Comparison of ENCODE assay signal across 25 cellular contexts in genomic region chr7:151708610-151709009, GRCh38.
"Had no signal": no experiment of that assay in that cellular context is flagged by ENCODE, and none has a peak within 500 bp of the region (broad histone marks: within the 10 kb centered on the region; RNA-seq: fewer than 3 reads in every experiment).

No MANE protein-coding gene starts in this region.

- H3K4me3 ChIP-seq: colonic mucosa, left lung, lung, right lobe of liver, spleen, testis, tibial nerve, upper lobe of right lung, vagina had no signal

- FAIRE-seq: endothelial cell of umbilical vein had no signal

- H3K27me3 Mint-ChIP-seq: naive thymus-derived CD4-positive, alpha-beta T cell; stimulated activated memory B cell treated with anti-CD40 and anti-IgM and Interleukin-4, amounts not matched to agents 10 μg/mL and 1 μg/mL and 100 μg/mL, for 72 hours; stimulated activated naive CD8-positive, alpha-beta T cell treated with anti-CD3 and anti-CD28 coated beads, Interleukin-15, Interleukin-2, amounts not matched to agents 100 ng/mL and 50 ng/mL, for 24 hours had no signal

- H3K27ac ChIP-seq: colonic mucosa, left lung, neutrophil, spleen, testis, tibial nerve, upper lobe of right lung, vagina had no signal

- H3K9me3 ChIP-seq: colonic mucosa, left lung, neutrophil, right lobe of liver, spleen, testis, tibial nerve, upper lobe of right lung, vagina had no signal

- ATAC-seq: left lung; naive thymus-derived CD4-positive, alpha-beta T cell; right lobe of liver; stimulated activated memory B cell treated with anti-CD40 and anti-IgM and Interleukin-4, amounts not matched to agents 10 μg/mL and 1 μg/mL and 100 μg/mL, for 72 hours; upper lobe of right lung had no signal

- H3K4me1 ChIP-seq: colonic mucosa had no signal

- H3K27ac Mint-ChIP-seq: endodermal cell; naive thymus-derived CD4-positive, alpha-beta T cell; nephron progenitor cell; stimulated activated memory B cell treated with anti-CD40 and anti-IgM and Interleukin-4, amounts not matched to agents 10 μg/mL and 1 μg/mL and 100 μg/mL, for 72 hours; stimulated activated naive CD8-positive, alpha-beta T cell treated with anti-CD3 and anti-CD28 coated beads, Interleukin-15, Interleukin-2, amounts not matched to agents 100 ng/mL and 50 ng/mL, for 24 hours had no signal

- H3K4me3 Mint-ChIP-seq: endodermal cell; naive thymus-derived CD4-positive, alpha-beta T cell; nephron progenitor cell; stimulated activated memory B cell treated with anti-CD40 and anti-IgM and Interleukin-4, amounts not matched to agents 10 μg/mL and 1 μg/mL and 100 μg/mL, for 72 hours; stimulated activated naive CD8-positive, alpha-beta T cell treated with anti-CD3 and anti-CD28 coated beads, Interleukin-15, Interleukin-2, amounts not matched to agents 100 ng/mL and 50 ng/mL, for 24 hours had no signal

- DNase-seq: colonic mucosa; dermis blood vessel endothelial cell; effector CD4-positive, alpha-beta T cell; endodermal cell; erythroblast; foreskin melanocyte; islet precursor cell; mesendoderm; naive thymus-derived CD4-positive, alpha-beta T cell; nephron progenitor cell; spleen; stimulated activated CD4-positive, alpha-beta T cell treated with anti-CD3 and anti-CD28 coated beads, Interleukin-15, amount 100 ng/mL, for 24 hours; stimulated activated CD4-positive, alpha-beta T cell treated with anti-CD3 and anti-CD28 coated beads, Interleukin-1b, Interleukin-23, amount 100 ng/mL, for 48 hours; stimulated activated CD4-positive, alpha-beta T cell treated with anti-CD3 and anti-CD28 coated beads, Interleukin-4, amount 100 ng/mL, for 24 hours; testis; upper lobe of right lung had no signal

- H3K36me3 ChIP-seq: colonic mucosa, left lung, neutrophil, right lobe of liver, tibial nerve, upper lobe of right lung, vagina had no signal

- H3K9me3 Mint-ChIP-seq: endodermal cell; naive thymus-derived CD4-positive, alpha-beta T cell; nephron progenitor cell; stimulated activated memory B cell treated with anti-CD40 and anti-IgM and Interleukin-4, amounts not matched to agents 10 μg/mL and 1 μg/mL and 100 μg/mL, for 72 hours; stimulated activated naive CD8-positive, alpha-beta T cell treated with anti-CD3 and anti-CD28 coated beads, Interleukin-15, Interleukin-2, amounts not matched to agents 100 ng/mL and 50 ng/mL, for 24 hours had no signal

- H3K27me3 ChIP-seq: colonic mucosa, left lung, neutrophil, right lobe of liver, spleen, testis, tibial nerve, upper lobe of right lung, vagina had no signal
